ENCODE assay signal across 8 cellular contexts in the genomic region with DNA sequence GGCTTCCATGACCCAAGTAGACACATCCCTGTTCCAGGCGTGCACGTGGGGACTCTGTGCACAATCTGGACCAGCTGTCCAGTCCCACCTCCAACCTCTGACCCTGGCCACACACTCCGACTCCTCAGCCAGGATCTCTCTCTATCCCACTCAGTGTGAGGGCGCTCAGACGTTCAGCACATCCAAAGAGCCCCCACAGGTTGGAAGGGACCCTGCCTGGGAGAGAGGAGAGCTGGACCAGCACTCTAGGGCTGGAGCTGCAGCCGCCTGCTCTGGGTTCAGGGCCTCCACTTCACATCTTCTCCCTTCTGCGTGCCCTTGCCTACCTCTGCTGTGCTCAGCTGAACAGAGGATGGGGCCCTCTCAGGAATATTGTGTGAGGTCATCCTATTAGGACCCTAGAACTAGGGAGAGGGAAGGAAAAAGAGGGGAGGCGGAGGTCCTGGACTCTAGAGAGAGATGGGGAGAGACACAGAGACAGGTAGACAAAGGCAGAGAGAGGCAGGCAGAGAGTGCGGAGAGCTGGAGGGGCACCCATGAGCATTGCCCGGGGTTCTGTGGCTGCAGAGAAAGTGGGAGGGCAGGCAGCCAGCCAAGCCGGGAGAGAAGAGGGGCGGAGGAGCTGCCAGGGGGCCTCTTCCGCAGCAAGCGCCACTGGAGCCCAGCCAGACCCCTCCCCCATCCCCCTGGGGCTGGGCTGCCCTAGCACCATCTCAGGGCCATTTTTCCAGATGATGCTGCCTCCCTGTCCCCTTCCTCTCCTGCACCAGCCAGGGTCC. TPM values are rescaled to one million over a fixed set of nuclear protein-coding genes. Genes with fewer than 3 reads are reported as not detected.
DNase-seq lines count a peak whose midpoint lies in the region; ATAC-seq and TF ChIP-seq lines count a peak whose summit lies in the region.

No MANE protein-coding gene starts in this region.

- intact Hi-C loops in breast epithelium (cut with DNase I; ENCODE audit: low total_unique reads) (no loop called here), posterior cingulate gyrus (cut with DNase I) (no loop called here)

- H3K9me3 ChIP-seq in CD4-positive, CD25-positive, alpha-beta regulatory T cell (ENCODE audit: control insufficient read depth in 2 of 2, low read length in 2 of 2), result no peaks in the 10 kb centered on the region
- H3K9me3 ChIP-seq in breast epithelium, result no peaks in the 10 kb centered on the region

- peaks cover 8% of the 10 kb centered on the region for H3K27me3 ChIP-seq in CD4-positive, CD25-positive, alpha-beta regulatory T cell (ENCODE audit: control insufficient read depth, insufficient read depth, low read length)
- no peaks in the 10 kb centered on the region for H3K27me3 ChIP-seq in breast epithelium

- TF ChIP-seq CTCF in breast epithelium (IDR thresholded peaks at IDR 0.05) (no peak), nephron (IDR thresholded peaks at IDR 0.05; ENCODE audit: unreplicated experiment in 3 of 3) (no peak)

- H3K4me3 Mint-ChIP-seq in CD4-positive, CD25-positive, alpha-beta regulatory T cell, result peak overlapping the region in 3 of 4 donors; percentile 73 to 79 (median 73)
- H3K4me3 Mint-ChIP-seq in IgD-negative memory B cell (peak overlapping the region in 3 of 4 donors; percentile 9 to 85 (median 44)), nephron (peak overlapping the region; percentile 79 to 84 (median 80))

- H3K27me3 Mint-ChIP-seq in CD4-positive, CD25-positive, alpha-beta regulatory T cell, result peaks cover 54% of the 10 kb centered on the region
- H3K27me3 Mint-ChIP-seq in IgD-negative memory B cell (peaks cover 34% of the 10 kb centered on the region), nephron (ENCODE audit: low read depth) (peaks cover 43% of the 10 kb centered on the region)

- TF ChIP-seq POLR2A in breast epithelium (IDR thresholded peaks at IDR 0.05), result no peak

- peaks cover 10% of the 10 kb centered on the region for H3K4me1 ChIP-seq in CD4-positive, CD25-positive, alpha-beta regulatory T cell (ENCODE audit: control insufficient read depth, insufficient read depth, low read length, poor library complexity, severe bottlenecking)
- peaks cover 0 to 11% of the 10 kb centered on the region in 2 donors for H3K4me1 ChIP-seq in breast epithelium

- H3K27ac ChIP-seq in CD4-positive, CD25-positive, alpha-beta regulatory T cell (ENCODE audit: insufficient read depth, low read length, poor library complexity, severe bottlenecking), result no peak overlapping the region
- H3K27ac ChIP-seq in breast epithelium, result peak overlapping the region in 1 of 2 donors; percentile 62

- peaks cover 0 to 1% (median 0%) of the 10 kb centered on the region in 7 donors for H3K9me3 Mint-ChIP-seq in CD4-positive, CD25-positive, alpha-beta regulatory T cell
- H3K9me3 Mint-ChIP-seq in IgD-negative memory B cell, result no peaks in the 10 kb centered on the region
- no peaks in the 10 kb centered on the region for H3K9me3 Mint-ChIP-seq in nephron

- no peak overlapping the region for H3K27ac Mint-ChIP-seq in CD4-positive, CD25-positive, alpha-beta regulatory T cell
- H3K27ac Mint-ChIP-seq in IgD-negative memory B cell, result no peak overlapping the region
- H3K27ac Mint-ChIP-seq in nephron, result peak overlapping the region; percentile 38 to 75 (median 51)

- no peaks in the 10 kb centered on the region for H3K36me3 ChIP-seq in CD4-positive, CD25-positive, alpha-beta regulatory T cell (ENCODE audit: control insufficient read depth, insufficient read depth, low read length)
- H3K36me3 ChIP-seq in breast epithelium, result no peaks in the 10 kb centered on the region

- DNase-seq in CD4-positive, CD25-positive, alpha-beta regulatory T cell, result no peak
- DNase-seq in breast epithelium (ENCODE audit: low spot score in 2 of 2) (no peak), HuH-7.5 (ENCODE audit: low spot score) (no peak), OCI-M2 (lab: John Stamatoyannopoulos, UW; ENCODE audit: unreplicated experiment) (no peak), SIG-M5 (lab: John Stamatoyannopoulos, UW) (no peak), posterior cingulate gyrus (no peak)

- H3K36me3 Mint-ChIP-seq in CD4-positive, CD25-positive, alpha-beta regulatory T cell, result no peaks in the 10 kb centered on the region
- no peaks in the 10 kb centered on the region for H3K36me3 Mint-ChIP-seq in IgD-negative memory B cell
- no peaks in the 10 kb centered on the region for H3K36me3 Mint-ChIP-seq in nephron (ENCODE audit: low read depth)

- H3K4me3 ChIP-seq in CD4-positive, CD25-positive, alpha-beta regulatory T cell (ENCODE audit: low read depth, low read length), result no peak overlapping the region
- H3K4me3 ChIP-seq in breast epithelium, result peak overlapping the region in 2 of 3 donors; percentile 63 to 74

- peaks cover 0 to 9% (median 0%) of the 10 kb centered on the region in 4 donors for H3K4me1 Mint-ChIP-seq in CD4-positive, CD25-positive, alpha-beta regulatory T cell
- H3K4me1 Mint-ChIP-seq in IgD-negative memory B cell, result peaks cover 0 to 4% (median 0%) of the 10 kb centered on the region in 3 donors
- peaks cover 49% of the 10 kb centered on the region for H3K4me1 Mint-ChIP-seq in nephron

- no peak for ATAC-seq in CD4-positive, CD25-positive, alpha-beta regulatory T cell (ENCODE audit: low read depth in 2 of 2)

RNA-seq across cellular contexts. Expression of gene TNS1, which starts 8.2 kb away (rescaled TPM):
- 0.49 TPM for total RNA-seq in CD4-positive, CD25-positive, alpha-beta regulatory T cell
- polyA plus RNA-seq in CD4-positive, CD25-positive, alpha-beta regulatory T cell, result not detected
- not detected for polyA plus RNA-seq in IgD-negative memory B cell
- total RNA-seq in breast epithelium, result 100 to 1,000 TPM; 141 to 577 (median 154) TPM

RNA-seq across cellular contexts. Expression of gene RUFY4, which starts 58.0 kb away (rescaled TPM):
- total RNA-seq in CD4-positive, CD25-positive, alpha-beta regulatory T cell, result 2.1 TPM
- polyA plus RNA-seq in CD4-positive, CD25-positive, alpha-beta regulatory T cell, result under 1 TPM in 1 of 4 donors, not detected in 3; 0.15 TPM
- polyA plus RNA-seq in IgD-negative memory B cell, result 0.25 TPM
- total RNA-seq in breast epithelium, result 1 to 10 TPM in 1 of 3 donors, not detected in 2; 2.8 TPM

Comparison
In these comparisons a context has a peak if more than half of its experiments do, and no peak if none do; other contexts are left out.
1. H3K27ac Mint-ChIP-seq: peak in nephron (3 of 3); none in CD4-positive, CD25-positive, alpha-beta regulatory T cell (0 of 3) and IgD-negative memory B cell (0 of 3).
2. RNA of gene TNS1, which starts 8.2 kb away (total RNA-seq): 141 to 577 TPM in breast epithelium; 0.49 TPM in CD4-positive, CD25-positive, alpha-beta regulatory T cell (single experiment); every median in the first group is over 10 times any median in the second.
3. Peak in every context shown above with its lines, with median percentiles within 50 percentile points of each other: H3K4me3 Mint-ChIP-seq.